Comparison of ENCODE assay signal across 21 cellular contexts in genomic region chr6:165805604-165806003, GRCh38.
"Had no signal": no experiment of that assay in that cellular context is flagged by ENCODE, and none has a peak within 500 bp of the region (broad histone marks: within the 10 kb centered on the region; RNA-seq: fewer than 3 reads in every experiment).

No MANE protein-coding gene starts in this region.

- FAIRE-seq: bronchial epithelial cell had no signal

- H3K27me3 ChIP-seq: right atrium auricular region had no signal

- H3K36me3 ChIP-seq: prostate gland, right atrium auricular region, transverse colon had no signal

- H3K4me3 Mint-ChIP-seq: activated naive CD4-positive, alpha-beta T cell treated with anti-CD3 and anti-CD28 coated beads for 36 hours; activated T-cell treated with anti-CD3 and anti-CD28 coated beads, Interleukin-2, amount 50 U/mL, for 4 hours; naive thymus-derived CD8-positive, alpha-beta T cell; stimulated activated naive CD8-positive, alpha-beta T cell treated with anti-CD3 and anti-CD28 coated beads, Interleukin-15, Interleukin-2, amounts not matched to agents 100 ng/mL and 50 ng/mL, for 24 hours had no signal

- H3K27ac ChIP-seq: prostate gland, right atrium auricular region, transverse colon had no signal

- DNase-seq: activated CD4-positive, alpha-beta T cell treated with anti-CD3 and anti-CD28 coated beads, Interleukin-2, amount 50 U/mL, for 1 hour; activated CD4-positive, CD25-positive, alpha-beta regulatory T cell treated with anti-CD3 and anti-CD28 coated beads, Interleukin-2, amount 50 U/mL, for 72 hours; activated CD8-positive, alpha-beta memory T cell treated with anti-CD3 and anti-CD28 coated beads, Interleukin-2, amount 50 U/mL, for 4 hours; activated naive CD4-positive, alpha-beta T cell treated with anti-CD3 and anti-CD28 coated beads for 36 hours; activated T-cell treated with anti-CD3 and anti-CD28 coated beads, Interleukin-2, amount 50 U/mL, for 4 hours; aorta; dermis blood vessel endothelial cell; effector memory CD4-positive, alpha-beta T cell; foreskin fibroblast; hypothalamus; kidney glomerular epithelial cell; mesendoderm; naive thymus-derived CD8-positive, alpha-beta T cell; stimulated activated CD4-positive, alpha-beta T cell treated with anti-CD3 and anti-CD28 coated beads, Interleukin-2, amount 100 ng/mL, for 24 hours; T-helper 1 cell; T1000; transverse colon had no signal

- H3K27ac Mint-ChIP-seq: activated naive CD4-positive, alpha-beta T cell treated with anti-CD3 and anti-CD28 coated beads for 36 hours; naive thymus-derived CD8-positive, alpha-beta T cell; stimulated activated naive CD8-positive, alpha-beta T cell treated with anti-CD3 and anti-CD28 coated beads, Interleukin-15, Interleukin-2, amounts not matched to agents 100 ng/mL and 50 ng/mL, for 24 hours had no signal

- H3K9me3 ChIP-seq: prostate gland, right atrium auricular region, transverse colon had no signal

- H3K4me1 ChIP-seq: prostate gland had no signal

- ATAC-seq: naive thymus-derived CD8-positive, alpha-beta T cell had no signal
